ENCODE assay signal across 7 cellular contexts in genomic region chr17:54373970-54374369, GRCh38.
"Had no signal": no experiment of that assay in that cellular context is flagged by ENCODE, and none has a peak within 500 bp of the region (broad histone marks: within the 10 kb centered on the region; RNA-seq: fewer than 3 reads in every experiment).

No MANE protein-coding gene starts in this region.

- H3K4me3 Mint-ChIP-seq: HFFc6 had no signal

- DNase-seq: GOT3, H7, HFFc6, IMR-90 had no signal

- H3K4me3 ChIP-seq: HAP-1, K562 had no signal

- ATAC-seq: HCT116, K562 had no signal

- H3K9me3 ChIP-seq: HAP-1 had no signal

- H3K27ac Mint-ChIP-seq: HFFc6 had no signal

- H3K36me3 ChIP-seq: HAP-1 had no signal
